In the genomic region with DNA sequence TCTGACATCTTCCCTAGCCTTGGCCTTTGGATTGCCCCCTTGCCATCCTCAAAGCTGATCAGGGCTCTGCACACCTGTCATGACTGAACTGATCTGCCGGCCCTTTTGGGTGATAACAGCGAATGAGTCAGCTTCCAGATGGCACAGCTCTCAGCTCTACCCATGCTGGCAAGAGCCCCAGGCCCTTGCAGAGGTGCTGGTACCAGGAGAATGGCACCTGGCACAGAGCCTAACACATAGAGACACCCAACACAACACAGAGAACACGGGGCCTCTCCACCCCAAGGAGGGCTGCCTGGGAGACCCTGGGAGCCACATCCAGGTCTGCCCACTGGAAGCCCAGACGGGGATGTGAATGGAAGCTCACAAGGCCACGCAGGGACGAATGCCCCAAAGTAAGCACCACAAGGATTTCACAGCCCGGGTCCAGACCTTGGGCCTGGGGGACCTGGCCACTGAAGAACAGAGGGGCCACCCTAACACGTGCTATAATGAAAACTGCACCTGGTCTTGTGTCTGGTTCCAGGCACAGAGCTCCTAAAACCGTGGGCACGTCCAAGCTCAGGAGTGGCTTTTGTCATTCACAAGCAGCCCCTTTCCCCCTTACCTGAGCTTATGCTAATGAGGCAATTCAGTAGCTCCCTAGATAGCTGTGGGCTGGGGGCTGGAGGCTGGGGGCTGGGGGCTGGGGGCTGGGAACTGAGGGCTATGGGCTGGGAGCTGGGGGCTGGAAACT, we compare ENCODE assay signal across 21 cellular contexts.
DNase-seq lines count a peak whose midpoint lies in the region; ATAC-seq, FAIRE-seq and TF ChIP-seq lines count a peak whose summit lies in the region.
"Had no signal": no experiment of that assay in that cellular context is flagged by ENCODE, and none has a peak within 500 bp of the region (broad histone marks: within the 10 kb centered on the region; RNA-seq: fewer than 3 reads in every experiment).

No MANE protein-coding gene starts in this region.

- H3K9me3 ChIP-seq in kidney (ENCODE audit: control insufficient read depth in 1 of 2, low read length in 2 of 2) = no peaks in the 10 kb centered on the region
- H3K9me3 ChIP-seq: SJSA1 had no signal

- H3K27me3 ChIP-seq in H7 (ENCODE audit: control insufficient read depth, insufficient read depth, low read length) = peaks cover 4% of the 10 kb centered on the region

- CTCF ChIA-PET in WTC11 (lab: Charles Lee) = interaction anchor here (0.5 to 3.2 kb wide), 24 partner anchors 12 to 367 kb away, joined by 3 to 45 read pairs (median 4); no protein-coding TSS in a partner anchor

- H3K36me3 Mint-ChIP-seq in WTC11 = no peaks in the 10 kb centered on the region; the same call in none of the 2 replicates
- H3K36me3 Mint-ChIP-seq: CD4-positive, CD25-positive, alpha-beta regulatory T cell; IgD-negative memory B cell had no signal

- no peak overlapping the region for H3K4me3 Mint-ChIP-seq in WTC11
- H3K4me3 Mint-ChIP-seq: CD4-positive, CD25-positive, alpha-beta regulatory T cell had no signal

- H3K4me1 ChIP-seq in kidney (ENCODE audit: control insufficient read depth in 1 of 2, insufficient read depth in 1 of 2, low read depth in 1 of 2, low read length in 2 of 2) = no peaks in the 10 kb centered on the region
- H3K4me1 ChIP-seq: SJSA1 had no signal

- H3K36me3 ChIP-seq in H7 (replicated peaks; ENCODE audit: control insufficient read depth, insufficient read depth, low read length) (no peaks in the 10 kb centered on the region), kidney (ENCODE audit: control insufficient read depth in 1 of 2, insufficient read depth in 2 of 2, low read length in 2 of 2) (no peaks in the 10 kb centered on the region)
- H3K36me3 ChIP-seq: SJSA1 had no signal

- no peak overlapping the region for H3K4me3 ChIP-seq in H7 (ENCODE audit: insufficient read depth, low read depth, low read length)
- no peak overlapping the region for H3K4me3 ChIP-seq in kidney (ENCODE audit: low read length in 2 of 2)
- H3K4me3 ChIP-seq: GM23248, PC-9, SJSA1 had no signal

- H3K27me3 Mint-ChIP-seq in WTC11 (ENCODE audit: low read depth) = peaks cover 7% of the 10 kb centered on the region
- H3K27me3 Mint-ChIP-seq: CD4-positive, CD25-positive, alpha-beta regulatory T cell had no signal

- no peak for TF ChIP-seq CTCF in WTC11 (IDR thresholded peaks at IDR 0.05)
- no peak for TF ChIP-seq CTCF in kidney (IDR thresholded peaks at IDR 0.05; ENCODE audit: borderline replicate concordance, extremely low read depth, insufficient read depth)

- no peak overlapping the region for H3K27ac Mint-ChIP-seq in WTC11
- H3K27ac Mint-ChIP-seq: CD4-positive, CD25-positive, alpha-beta regulatory T cell; IgD-negative memory B cell had no signal

- intact Hi-C loops in kidney (cut with DNase I) = no loop called here

- H3K9me3 Mint-ChIP-seq in WTC11 = peaks cover 8% of the 10 kb centered on the region

- ATAC-seq in WTC11 (peak; percentile 50), HG02938 (IDR thresholded peaks at IDR 0.05; ENCODE audit: unreplicated experiment) (no peak)

- DNase-seq in DMS 273 (lab: John Stamatoyannopoulos, UW; ENCODE audit: unreplicated experiment) = peak; percentile 74
- peak; percentile 90 for DNase-seq in H7
- peak; percentile 36 for DNase-seq in WTC11 (ENCODE audit: low spot score)
- DNase-seq in kidney = peak; percentile 13
- no peak for DNase-seq in HUDEP-2 (lab: John Stamatoyannopoulos, UW; ENCODE audit: unreplicated experiment in 76 of 76)
- no peak for DNase-seq in NCI-H226
- DNase-seq in kidney tubule cell (ENCODE audit: low spot score) = no peak
- DNase-seq: ACHN; AML-193; CD4-positive, CD25-positive, alpha-beta regulatory T cell; GM23248; Kasumi-1; NCI-H1417 treated with DMSO at 0.1 percent for 48 hours; NCI-H2081; NCI-H446; NCI-H748 treated with DMSO at 0.1 percent for 48 hours; PC-9; T-helper 2 cell had no signal

- no peak for FAIRE-seq in kidney (lab: Jason Lieb, UNC)

- no peak overlapping the region for H3K9ac ChIP-seq in kidney (ENCODE audit: low read length in 2 of 2)
- H3K9ac ChIP-seq: GM23248 had no signal

- H3K27ac ChIP-seq in kidney (ENCODE audit: low read depth in 2 of 2, low read length in 2 of 2) = no peak overlapping the region
- H3K27ac ChIP-seq: GM23248, PC-9, SJSA1 had no signal

- peaks cover 33% of the 10 kb centered on the region for H3K4me1 Mint-ChIP-seq in WTC11
- H3K4me1 Mint-ChIP-seq: CD4-positive, CD25-positive, alpha-beta regulatory T cell; IgD-negative memory B cell had no signal

- POLR2A ChIA-PET in WTC11 (lab: Charles Lee) = interaction anchor here (0.9 kb wide), 1 partner anchor 40 kb away, joined by 3 read pairs; no protein-coding TSS in a partner anchor

TF ChIP-seq in WTC11, 78 proteins besides CTCF, POLR2A, EP300 and RAD21 (continues in another document):
- TF ChIP-seq ZNF219 (CRISPR knock-in tag; IDR thresholded peaks at IDR 0.05; ENCODE audit: borderline replicate concordance) (no peak), GTF2I (CRISPR knock-in tag; conservative IDR thresholded peaks at IDR 0.05) (no peak), FOXJ3 (CRISPR knock-in tag; IDR thresholded peaks at IDR 0.05; ENCODE audit: borderline replicate concordance) (no peak), CREM (CRISPR knock-in tag; IDR thresholded peaks at IDR 0.05) (no peak), RORB (CRISPR knock-in tag; IDR thresholded peaks at IDR 0.05) (no peak), ZBTB21 (CRISPR knock-in tag; IDR thresholded peaks at IDR 0.05; ENCODE audit: borderline replicate concordance) (0 out of 2 replicates have a peak, but pooled peaks have one; percentile 42), MXD4 (CRISPR knock-in tag; IDR thresholded peaks at IDR 0.05; ENCODE audit: borderline replicate concordance) (no peak), EMX1 (CRISPR knock-in tag; IDR thresholded peaks at IDR 0.05) (no peak), ZNF423 (CRISPR knock-in tag; IDR thresholded peaks at IDR 0.05) (no peak), FOXP1 (CRISPR knock-in tag; IDR thresholded peaks at IDR 0.05; ENCODE audit: borderline replicate concordance) (0 out of 2 replicates have a peak, but pooled peaks have one; percentile 29)
- TF ChIP-seq, protein P1, sequence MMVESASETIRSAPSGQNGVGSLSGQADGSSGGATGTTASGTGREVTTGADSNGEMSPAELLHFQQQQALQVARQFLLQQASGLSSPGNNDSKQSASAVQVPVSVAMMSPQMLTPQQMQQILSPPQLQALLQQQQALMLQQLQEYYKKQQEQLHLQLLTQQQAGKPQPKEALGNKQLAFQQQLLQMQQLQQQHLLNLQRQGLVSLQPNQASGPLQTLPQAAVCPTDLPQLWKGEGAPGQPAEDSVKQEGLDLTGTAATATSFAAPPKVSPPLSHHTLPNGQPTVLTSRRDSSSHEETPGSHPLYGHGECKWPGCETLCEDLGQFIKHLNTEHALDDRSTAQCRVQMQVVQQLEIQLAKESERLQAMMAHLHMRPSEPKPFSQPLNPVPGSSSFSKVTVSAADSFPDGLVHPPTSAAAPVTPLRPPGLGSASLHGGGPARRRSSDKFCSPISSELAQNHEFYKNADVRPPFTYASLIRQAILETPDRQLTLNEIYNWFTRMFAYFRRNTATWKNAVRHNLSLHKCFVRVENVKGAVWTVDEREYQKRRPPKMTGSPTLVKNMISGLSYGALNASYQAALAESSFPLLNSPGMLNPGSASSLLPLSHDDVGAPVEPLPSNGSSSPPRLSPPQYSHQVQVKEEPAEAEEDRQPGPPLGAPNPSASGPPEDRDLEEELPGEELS (CRISPR knock-in tag; IDR thresholded peaks at IDR 0.05) = 0 out of 2 replicates have a peak, but pooled peaks have one; percentile 25
- TF ChIP-seq, protein P2, sequence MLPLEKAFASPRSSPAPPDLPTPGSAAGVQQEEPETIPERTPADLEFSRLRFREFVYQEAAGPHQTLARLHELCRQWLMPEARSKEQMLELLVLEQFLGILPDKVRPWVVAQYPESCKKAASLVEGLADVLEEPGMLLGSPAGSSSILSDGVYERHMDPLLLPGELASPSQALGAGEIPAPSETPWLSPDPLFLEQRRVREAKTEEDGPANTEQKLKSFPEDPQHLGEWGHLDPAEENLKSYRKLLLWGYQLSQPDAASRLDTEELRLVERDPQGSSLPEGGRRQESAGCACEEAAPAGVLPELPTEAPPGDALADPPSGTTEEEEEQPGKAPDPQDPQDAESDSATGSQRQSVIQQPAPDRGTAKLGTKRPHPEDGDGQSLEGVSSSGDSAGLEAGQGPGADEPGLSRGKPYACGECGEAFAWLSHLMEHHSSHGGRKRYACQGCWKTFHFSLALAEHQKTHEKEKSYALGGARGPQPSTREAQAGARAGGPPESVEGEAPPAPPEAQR (CRISPR knock-in tag; IDR thresholded peaks at IDR 0.05) = no peak
- TF ChIP-seq, protein P3, sequence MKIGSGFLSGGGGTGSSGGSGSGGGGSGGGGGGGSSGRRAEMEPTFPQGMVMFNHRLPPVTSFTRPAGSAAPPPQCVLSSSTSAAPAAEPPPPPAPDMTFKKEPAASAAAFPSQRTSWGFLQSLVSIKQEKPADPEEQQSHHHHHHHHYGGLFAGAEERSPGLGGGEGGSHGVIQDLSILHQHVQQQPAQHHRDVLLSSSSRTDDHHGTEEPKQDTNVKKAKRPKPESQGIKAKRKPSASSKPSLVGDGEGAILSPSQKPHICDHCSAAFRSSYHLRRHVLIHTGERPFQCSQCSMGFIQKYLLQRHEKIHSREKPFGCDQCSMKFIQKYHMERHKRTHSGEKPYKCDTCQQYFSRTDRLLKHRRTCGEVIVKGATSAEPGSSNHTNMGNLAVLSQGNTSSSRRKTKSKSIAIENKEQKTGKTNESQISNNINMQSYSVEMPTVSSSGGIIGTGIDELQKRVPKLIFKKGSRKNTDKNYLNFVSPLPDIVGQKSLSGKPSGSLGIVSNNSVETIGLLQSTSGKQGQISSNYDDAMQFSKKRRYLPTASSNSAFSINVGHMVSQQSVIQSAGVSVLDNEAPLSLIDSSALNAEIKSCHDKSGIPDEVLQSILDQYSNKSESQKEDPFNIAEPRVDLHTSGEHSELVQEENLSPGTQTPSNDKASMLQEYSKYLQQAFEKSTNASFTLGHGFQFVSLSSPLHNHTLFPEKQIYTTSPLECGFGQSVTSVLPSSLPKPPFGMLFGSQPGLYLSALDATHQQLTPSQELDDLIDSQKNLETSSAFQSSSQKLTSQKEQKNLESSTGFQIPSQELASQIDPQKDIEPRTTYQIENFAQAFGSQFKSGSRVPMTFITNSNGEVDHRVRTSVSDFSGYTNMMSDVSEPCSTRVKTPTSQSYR (CRISPR knock-in tag; IDR thresholded peaks at IDR 0.05) = 0 out of 2 replicates have a peak, but pooled peaks have one; percentile 25
- TF ChIP-seq, protein P4, sequence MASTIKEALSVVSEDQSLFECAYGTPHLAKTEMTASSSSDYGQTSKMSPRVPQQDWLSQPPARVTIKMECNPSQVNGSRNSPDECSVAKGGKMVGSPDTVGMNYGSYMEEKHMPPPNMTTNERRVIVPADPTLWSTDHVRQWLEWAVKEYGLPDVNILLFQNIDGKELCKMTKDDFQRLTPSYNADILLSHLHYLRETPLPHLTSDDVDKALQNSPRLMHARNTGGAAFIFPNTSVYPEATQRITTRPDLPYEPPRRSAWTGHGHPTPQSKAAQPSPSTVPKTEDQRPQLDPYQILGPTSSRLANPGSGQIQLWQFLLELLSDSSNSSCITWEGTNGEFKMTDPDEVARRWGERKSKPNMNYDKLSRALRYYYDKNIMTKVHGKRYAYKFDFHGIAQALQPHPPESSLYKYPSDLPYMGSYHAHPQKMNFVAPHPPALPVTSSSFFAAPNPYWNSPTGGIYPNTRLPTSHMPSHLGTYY (CRISPR knock-in tag; IDR thresholded peaks at IDR 0.05) = no peak

Comparison
In these comparisons a context has a peak if more than half of its experiments do, and no peak if none do; other contexts are left out.
1. DNase-seq: peak in DMS 273 (single experiment), H7 (single experiment), WTC11 (single experiment) and kidney (single experiment); none in HUDEP-2 (0 of 76), NCI-H226 (single experiment) and kidney tubule cell (single experiment).